In genomic region chr1:77825356-77825709, GRCh38 we compare ENCODE assay signal across 8 cellular contexts. TPM values are rescaled to one million over a fixed set of nuclear protein-coding genes. Genes with fewer than 3 reads are reported as not detected.
A peak's percentile ranks its signal among the peaks of the same experiment; 100 is the strongest.
DNase-seq lines count a peak whose midpoint lies in the region; ATAC-seq and TF ChIP-seq lines count a peak whose summit lies in the region.

No MANE protein-coding gene starts in this region.

- H3K27me3 ChIP-seq in BE2C, result no peaks in the 10 kb centered on the region

- H3K9me3 ChIP-seq in BE2C, result no peaks in the 10 kb centered on the region

- intact Hi-C loops in left cardiac atrium (cut with DNase I), result loop anchor here in 1 of 2 donors (5.0 kb wide), 1 partner anchor 77 kb away; no protein-coding TSS in a partner anchor

- H3K36me3 ChIP-seq in BE2C, result no peaks in the 10 kb centered on the region

- TF ChIP-seq CTCF in BE2C (IDR thresholded peaks at IDR 0.05; ENCODE audit: low read depth, low read length) (peak; percentile 23; the same call in 1 of the 2 replicates), LNCaP clone FGC (IDR thresholded peaks at IDR 0.05; ENCODE audit: control insufficient read depth, extremely low read depth, insufficient read depth) (peak; percentile 69), coronary artery (IDR thresholded peaks at IDR 0.05) (no peak)

- H3K4me3 ChIP-seq in BE2C (ENCODE audit: low read depth, low read length) (no peak overlapping the region), LNCaP clone FGC (ENCODE audit: low read depth, low read length) (no peak overlapping the region), coronary artery (no peak overlapping the region)

- H3K27ac ChIP-seq in coronary artery, result peak overlapping the region in 1 of 2 donors; percentile 62

- no peak for DNase-seq in BE2C
- DNase-seq in LNCaP clone FGC (ENCODE audit: low read depth), result peak; percentile 69
- DNase-seq in SW480 (ENCODE audit: low spot score), result peak; percentile 24
- DNase-seq in left cardiac atrium, result no peak
- peak; percentile 52 for DNase-seq in superior temporal gyrus (ENCODE audit: extremely low spot score)
- DNase-seq in coronary artery (ENCODE audit: low spot score), result no peak

- H3K4me1 ChIP-seq in BE2C, result no peaks in the 10 kb centered on the region

- ATAC-seq in GM18868 (IDR thresholded peaks at IDR 0.05; ENCODE audit: unreplicated experiment), result peak; percentile 86
- ATAC-seq in left cardiac atrium, result peak; percentile 64 to 81
- no peak for ATAC-seq in GM21381 (IDR thresholded peaks at IDR 0.05; ENCODE audit: unreplicated experiment)

RNA-seq across cellular contexts. Expression of gene MIGA1, which starts 45.9 kb away (rescaled TPM):
- polyA plus RNA-seq in BE2C (2012; ENCODE audit: insufficient read depth, insufficient read length, low read depth), result 2.8 TPM
- total RNA-seq in left cardiac atrium, result 10 to 100 TPM; 11.1 to 13.9 TPM

Comparison
In these comparisons a context has a peak if more than half of its experiments do, and no peak if none do; other contexts are left out.
1. DNase-seq: peak in LNCaP clone FGC (single experiment), SW480 (single experiment) and superior temporal gyrus (single experiment); none in BE2C (single experiment), left cardiac atrium (single experiment) and coronary artery (single experiment).